23 cellular contexts compared by ENCODE assay signal in the genomic region with DNA sequence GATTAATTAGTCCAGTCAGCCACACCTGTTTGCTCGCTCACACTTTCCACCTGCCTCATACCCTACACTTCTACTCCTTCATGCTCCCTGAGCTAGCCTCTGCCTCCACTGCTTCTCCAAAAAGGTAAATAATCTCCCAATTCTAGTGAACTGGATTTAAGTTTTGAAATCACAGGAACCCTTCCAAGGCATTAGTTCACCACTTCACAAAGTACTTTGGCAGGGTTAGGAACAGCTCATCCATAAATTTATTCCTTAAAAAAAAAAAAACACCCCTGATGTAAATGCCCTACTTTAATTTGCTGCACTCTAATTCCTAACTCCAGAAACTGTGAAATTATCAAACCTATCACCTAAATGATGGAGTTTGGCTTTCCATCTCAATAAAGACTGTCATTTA. TPM values are rescaled to one million over a fixed set of nuclear protein-coding genes. Genes with fewer than 3 reads are reported as not detected.
"Had no signal": no experiment of that assay in that cellular context is flagged by ENCODE, and none has a peak within 500 bp of the region (broad histone marks: within the 10 kb centered on the region; RNA-seq: fewer than 3 reads in every experiment).

No MANE protein-coding gene starts in this region.

- ATAC-seq: K562, T-cell had no signal

- H3K9ac ChIP-seq: KMS-11, SK-N-SH had no signal

- H3K4me3 ChIP-seq: K562 had no signal

- H3K27ac ChIP-seq: KMS-11, RWPE1 had no signal

- H3K4me2 ChIP-seq: KMS-11, SK-N-SH had no signal

- H3K9me3 ChIP-seq: SK-N-SH had no signal

- DNase-seq: Kasumi-1, MM.1S, NCI-H1048, NCI-H1105, NCI-H1417, NCI-H1436 treated with DMSO at 0.1 percent for 48 hours, NCI-H1694, NCI-H187 treated with DMSO at 0.1 percent for 48 hours, NCI-H2029 treated with DMSO at 0.1 percent for 48 hours, NCI-H226, NCI-H446, NCI-H510A, NCI-H524 treated with DMSO at 0.1 percent for 48 hours, NCI-H69, NCI-H774, SHP77, SK-N-SH, SW 1271, T-cell had no signal

RNA-seq across cellular contexts. Expression of a gene that starts 58.3 kb away (rescaled TPM):
- total RNA-seq: M059J, T-cell had no signal
